In the genomic region with DNA sequence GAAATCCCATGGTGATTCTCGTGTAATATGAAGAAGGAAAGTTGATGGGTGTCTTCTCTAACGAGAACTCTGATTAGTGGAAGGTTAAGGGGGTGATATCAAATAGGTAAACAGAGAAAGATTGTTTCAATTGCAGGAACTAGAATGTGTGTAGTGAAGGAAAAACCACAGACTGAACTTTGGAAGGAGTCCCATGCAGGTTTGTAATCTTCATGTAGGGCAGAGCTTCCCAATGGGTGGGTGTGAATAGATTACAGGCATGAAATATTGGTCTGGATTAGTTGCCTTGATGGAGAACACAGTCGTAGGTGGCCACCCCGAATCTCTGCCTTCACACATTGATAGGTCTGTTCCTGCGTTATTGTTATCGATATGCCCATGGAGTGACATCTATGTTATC, we compare ENCODE assay signal across 1 cellular context.
TF ChIP-seq lines count a peak whose summit lies in the region.

No MANE protein-coding gene starts in this region.

TF ChIP-seq in K562, 482 proteins besides CTCF, POLR2A, EP300 and RAD21 (continued from another document):
- TF ChIP-seq PTRF (tag; IDR thresholded peaks at IDR 0.05) (no peak), NR2C2 (CRISPR knock-in tag; IDR thresholded peaks at IDR 0.05) (no peak), NR2C2 (tag; IDR thresholded peaks at IDR 0.05) (no peak), ZSCAN32 (CRISPR knock-in tag; IDR thresholded peaks at IDR 0.05) (no peak)
- TF ChIP-seq, protein P1, sequence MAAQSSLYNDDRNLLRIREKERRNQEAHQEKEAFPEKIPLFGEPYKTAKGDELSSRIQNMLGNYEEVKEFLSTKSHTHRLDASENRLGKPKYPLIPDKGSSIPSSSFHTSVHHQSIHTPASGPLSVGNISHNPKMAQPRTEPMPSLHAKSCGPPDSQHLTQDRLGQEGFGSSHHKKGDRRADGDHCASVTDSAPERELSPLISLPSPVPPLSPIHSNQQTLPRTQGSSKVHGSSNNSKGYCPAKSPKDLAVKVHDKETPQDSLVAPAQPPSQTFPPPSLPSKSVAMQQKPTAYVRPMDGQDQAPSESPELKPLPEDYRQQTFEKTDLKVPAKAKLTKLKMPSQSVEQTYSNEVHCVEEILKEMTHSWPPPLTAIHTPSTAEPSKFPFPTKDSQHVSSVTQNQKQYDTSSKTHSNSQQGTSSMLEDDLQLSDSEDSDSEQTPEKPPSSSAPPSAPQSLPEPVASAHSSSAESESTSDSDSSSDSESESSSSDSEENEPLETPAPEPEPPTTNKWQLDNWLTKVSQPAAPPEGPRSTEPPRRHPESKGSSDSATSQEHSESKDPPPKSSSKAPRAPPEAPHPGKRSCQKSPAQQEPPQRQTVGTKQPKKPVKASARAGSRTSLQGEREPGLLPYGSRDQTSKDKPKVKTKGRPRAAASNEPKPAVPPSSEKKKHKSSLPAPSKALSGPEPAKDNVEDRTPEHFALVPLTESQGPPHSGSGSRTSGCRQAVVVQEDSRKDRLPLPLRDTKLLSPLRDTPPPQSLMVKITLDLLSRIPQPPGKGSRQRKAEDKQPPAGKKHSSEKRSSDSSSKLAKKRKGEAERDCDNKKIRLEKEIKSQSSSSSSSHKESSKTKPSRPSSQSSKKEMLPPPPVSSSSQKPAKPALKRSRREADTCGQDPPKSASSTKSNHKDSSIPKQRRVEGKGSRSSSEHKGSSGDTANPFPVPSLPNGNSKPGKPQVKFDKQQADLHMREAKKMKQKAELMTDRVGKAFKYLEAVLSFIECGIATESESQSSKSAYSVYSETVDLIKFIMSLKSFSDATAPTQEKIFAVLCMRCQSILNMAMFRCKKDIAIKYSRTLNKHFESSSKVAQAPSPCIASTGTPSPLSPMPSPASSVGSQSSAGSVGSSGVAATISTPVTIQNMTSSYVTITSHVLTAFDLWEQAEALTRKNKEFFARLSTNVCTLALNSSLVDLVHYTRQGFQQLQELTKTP (IDR thresholded peaks at IDR 0.05; ENCODE audit: low read depth in 1 of 2, partially characterized antibody in 2 of 2), result no peak
TF ChIP-seq in K562: peak in this region for 0.
